10 cellular contexts compared by ENCODE assay signal in the genomic region with DNA sequence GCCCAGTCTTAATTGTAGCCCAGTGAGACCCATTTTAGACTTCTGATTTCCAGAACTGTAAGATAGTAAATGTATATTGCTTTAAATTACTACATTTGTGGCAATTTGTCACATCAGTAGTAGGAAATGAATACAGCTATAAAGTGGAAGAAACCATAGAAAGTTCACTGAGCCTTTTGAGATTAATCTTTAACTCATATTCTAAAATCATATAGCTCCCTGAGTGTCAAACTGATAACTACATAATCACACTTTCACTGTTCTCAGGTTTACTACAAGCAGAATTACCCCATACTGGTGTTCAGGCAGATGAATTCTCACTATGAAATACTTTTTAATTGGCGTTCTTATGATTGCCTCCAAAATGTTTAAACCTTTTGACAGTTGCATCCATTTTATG. TPM values are rescaled to one million over a fixed set of nuclear protein-coding genes. Genes with fewer than 3 reads are reported as not detected.
"Had no signal": no experiment of that assay in that cellular context is flagged by ENCODE, and none has a peak within 500 bp of the region (broad histone marks: within the 10 kb centered on the region; RNA-seq: fewer than 3 reads in every experiment).

No MANE protein-coding gene starts in this region.

- H3K9ac ChIP-seq: GM23248 had no signal

- DNase-seq: GM23248, GOT3, H7, HFFc6 had no signal

- H3K4me3 Mint-ChIP-seq: HFFc6, IgD-negative memory B cell had no signal

- H2AFZ ChIP-seq: GM23248 had no signal

- ATAC-seq: HCT116, HepG2 had no signal

- H3K36me3 ChIP-seq: HAP-1 had no signal

- H3K4me3 ChIP-seq: GM23248, HAP-1 had no signal

- H3K4me1 Mint-ChIP-seq: IgD-negative memory B cell had no signal

- H3K27me3 Mint-ChIP-seq: IgD-negative memory B cell had no signal

- H3K4me1 ChIP-seq: HAP-1 had no signal

- H3K27ac Mint-ChIP-seq: HFFc6, IgD-negative memory B cell had no signal

- H3K36me3 Mint-ChIP-seq: IgD-negative memory B cell had no signal

- H3K9me3 ChIP-seq: HAP-1 had no signal

- H3K27ac ChIP-seq: GM23248, HL-60 had no signal

RNA-seq across cellular contexts. Expression of gene CNTN4, which starts 42.8 kb away (rescaled TPM):
- total RNA-seq: GM23248, HFFc6, HT1080 had no signal
